In genomic region chr3:126827121-126827520, GRCh38 we compare ENCODE assay signal across 27 cellular contexts.
A peak's percentile ranks its signal among the peaks of the same experiment; 100 is the strongest.
DNase-seq lines count a peak whose midpoint lies in the region; ATAC-seq and TF ChIP-seq lines count a peak whose summit lies in the region.
"Had no signal": no experiment of that assay in that cellular context is flagged by ENCODE, and none has a peak within 500 bp of the region (broad histone marks: within the 10 kb centered on the region; RNA-seq: fewer than 3 reads in every experiment).

No MANE protein-coding gene starts in this region.

- H3K9me3 ChIP-seq in GM23248 (ENCODE audit: low read depth) = no peaks in the 10 kb centered on the region
- H3K9me3 ChIP-seq in body of pancreas = no peaks in the 10 kb centered on the region
- no peaks in the 10 kb centered on the region for H3K9me3 ChIP-seq in heart left ventricle
- H3K9me3 ChIP-seq: thoracic aorta, uterus had no signal

- 93 to 95% methylated on average over 1 of the region's 1 CpG for WGBS in GM23248 (ENCODE audit: low coverage in 1 of 2, low lambda C conversion rate in 2 of 2, missing lambda C conversion rate in 2 of 2), 2 experiments
- 84 to 88% methylated on average over 1 of the region's 1 CpG for WGBS in body of pancreas, 2 donors
- WGBS in heart left ventricle, 4 donors = 50 to 67% (median 62%) methylated on average over 1 of the region's 1 CpG

- H3K9ac ChIP-seq in GM23248 = no peak overlapping the region

- H3K4me1 ChIP-seq in GM23248 (ENCODE audit: insufficient read depth) (no peaks in the 10 kb centered on the region), body of pancreas (no peaks in the 10 kb centered on the region), heart left ventricle (peaks cover 0 to 20% (median 5%) of the 10 kb centered on the region in 12 donors)
- H3K4me1 ChIP-seq: uterus had no signal

- DNase-seq in GM23248 (peak; percentile 58), body of pancreas (peak in 1 of 4 donors; percentile 19), heart left ventricle (peak in 2 of 5 donors; percentile 61 to 71), sciatic nerve (ENCODE audit: low spot score) (no peak), NCI-H1694 (lab: John Stamatoyannopoulos, UW) (no peak), NCI-H1436 (lab: John Stamatoyannopoulos, UW) (no peak)
- no peak for DNase-seq in effector CD8-positive, alpha-beta T cell (lab: John Stamatoyannopoulos, UW)
- DNase-seq: anterior cingulate cortex; Calu3; central memory CD4-positive, alpha-beta T cell; dermis blood vessel endothelial cell; DND-41; GOT3; NCI-H1092; NCI-H187 treated with DMSO at 0.1 percent for 48 hours; NCI-H524 treated with DMSO at 0.1 percent for 48 hours; NK-92 treated with Interleukin-12 subunit alpha and Interleukin-12 subunit beta, amount 100 ng/mL, for 24 hours; PC-9; SHP77; stimulated activated naive CD8-positive, alpha-beta T cell treated with anti-CD3 and anti-CD28 coated beads, Interleukin-15, Interleukin-2, amounts not matched to agents 100 U/mL and 50 U/mL, for 24 hours; T-helper 9 cell; uterus had no signal

- intact Hi-C loops in body of pancreas (cut with DNase I) = no loop called here
- intact Hi-C loops in heart left ventricle (cut with DNase I) = no loop called here
- intact Hi-C loops in sciatic nerve (cut with DNase I) = no loop called here

- peaks cover 3% of the 10 kb centered on the region; the same call in 1 of the 2 replicates for H3K79me2 ChIP-seq in GM23248 (ENCODE audit: insufficient read depth)

- no peak overlapping the region for H3K4me2 ChIP-seq in GM23248 (ENCODE audit: unreplicated experiment)
- H3K4me2 ChIP-seq: PC-9 had no signal

- H3F3A ChIP-seq in GM23248 (ENCODE audit: insufficient read depth) = peaks cover 10% of the 10 kb centered on the region; the same call in 1 of the 2 replicates

- no peaks in the 10 kb centered on the region for H3K9me2 ChIP-seq in GM23248 (ENCODE audit: insufficient read depth)

- TF ChIP-seq POLR2A in body of pancreas (IDR thresholded peaks at IDR 0.05) (no peak), heart left ventricle (IDR thresholded peaks at IDR 0.05) (no peak)

- H3K36me3 ChIP-seq in GM23248 (ENCODE audit: low read depth) (no peaks in the 10 kb centered on the region), body of pancreas (replicated peaks in 1 of 2; ENCODE audit: insufficient read depth in 1 of 2, low read depth in 2 of 2) (no peaks in the 10 kb centered on the region), heart left ventricle (no peaks in the 10 kb centered on the region)
- H3K36me3 ChIP-seq: thoracic aorta, uterus had no signal

- no peak overlapping the region for H3K27ac ChIP-seq in GM23248
- H3K27ac ChIP-seq in body of pancreas = no peak overlapping the region
- peak overlapping the region in 11 of 12 donors; percentile 26 to 65 (median 53) for H3K27ac ChIP-seq in heart left ventricle
- H3K27ac ChIP-seq: HL-60, PC-9, thoracic aorta, uterus had no signal

- TF ChIP-seq CTCF in body of pancreas (IDR thresholded peaks at IDR 0.05) = no peak
- TF ChIP-seq CTCF in heart left ventricle (IDR thresholded peaks at IDR 0.05) = no peak

- ATAC-seq in body of pancreas = peak; percentile 35
- peak; percentile 63 to 94 (median 90) for ATAC-seq in heart left ventricle
- peak; percentile 95 for ATAC-seq in sciatic nerve
- ATAC-seq in HG02571 (IDR thresholded peaks at IDR 0.05; ENCODE audit: unreplicated experiment) = no peak
- ATAC-seq: left lobe of liver; stimulated activated naive CD8-positive, alpha-beta T cell treated with anti-CD3 and anti-CD28 coated beads, Interleukin-15, Interleukin-2, amounts not matched to agents 100 U/mL and 50 U/mL, for 24 hours; WTC11 had no signal

- H2AFZ ChIP-seq in GM23248 = no peak overlapping the region
- H2AFZ ChIP-seq: PC-9 had no signal

- no peaks in the 10 kb centered on the region for H4K20me1 ChIP-seq in GM23248 (ENCODE audit: insufficient read depth)

- in situ Hi-C loops in GM23248 (cut with MboI) = no loop called here

- H3K27me3 ChIP-seq in GM23248 (replicated peaks; ENCODE audit: insufficient read depth) (no peaks in the 10 kb centered on the region), body of pancreas (no peaks in the 10 kb centered on the region), heart left ventricle (no peaks in the 10 kb centered on the region)
- H3K27me3 ChIP-seq: uterus had no signal

- H3K4me3 ChIP-seq in GM23248 = no peak overlapping the region
- H3K4me3 ChIP-seq in body of pancreas = no peak overlapping the region
- H3K4me3 ChIP-seq in heart left ventricle = no peak overlapping the region
- H3K4me3 ChIP-seq: PC-9, thoracic aorta, uterus had no signal

Comparison
In these comparisons a context has a peak if more than half of its experiments do, and no peak if none do; other contexts are left out.
1. H3K27ac ChIP-seq: peak in heart left ventricle (11 of 12); none in GM23248 (single experiment) and body of pancreas (0 of 4).